1 cellular context compared by ENCODE assay signal in the genomic region with DNA sequence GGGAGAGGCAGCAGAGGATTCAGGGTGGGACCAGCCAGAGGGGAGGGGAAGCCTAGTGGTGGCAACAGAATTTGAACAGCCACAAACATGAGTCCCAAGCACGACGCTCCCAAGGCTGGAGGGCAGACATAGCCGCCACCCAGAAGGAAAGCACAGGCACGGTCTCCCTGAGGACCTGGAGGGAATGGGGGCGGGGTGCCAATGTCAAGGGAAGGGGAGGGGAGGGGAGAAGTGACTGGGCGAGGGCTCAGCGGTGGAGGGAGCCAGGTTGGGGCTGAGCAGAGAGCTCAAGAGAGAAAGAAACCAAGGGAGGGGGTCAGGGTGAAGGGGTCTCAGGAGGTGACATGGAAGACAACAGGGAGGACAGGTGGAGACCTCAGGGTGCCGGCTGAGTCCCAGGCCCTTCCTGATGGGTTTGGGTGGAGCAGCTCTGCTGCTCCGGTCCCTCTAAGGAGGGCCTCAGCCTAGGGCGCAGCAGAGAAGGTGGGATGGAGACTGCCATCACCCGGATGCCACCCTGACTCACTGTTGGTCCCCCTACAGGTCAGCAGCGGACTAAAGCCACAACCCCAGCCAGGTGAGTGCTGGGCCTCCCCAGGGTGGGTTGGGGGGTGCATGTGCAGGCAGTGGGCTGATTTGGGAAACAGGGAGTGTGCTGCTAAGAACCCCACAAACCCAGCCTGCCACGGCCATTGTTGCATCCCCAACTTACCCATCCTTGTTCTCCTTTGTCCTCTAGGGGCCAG.
TF ChIP-seq lines count a peak whose summit lies in the region.

No MANE protein-coding gene starts in this region.

TF ChIP-seq in A549, 52 proteins besides CTCF, POLR2A, EP300 and RAD21:
- TF ChIP-seq, protein P1, sequence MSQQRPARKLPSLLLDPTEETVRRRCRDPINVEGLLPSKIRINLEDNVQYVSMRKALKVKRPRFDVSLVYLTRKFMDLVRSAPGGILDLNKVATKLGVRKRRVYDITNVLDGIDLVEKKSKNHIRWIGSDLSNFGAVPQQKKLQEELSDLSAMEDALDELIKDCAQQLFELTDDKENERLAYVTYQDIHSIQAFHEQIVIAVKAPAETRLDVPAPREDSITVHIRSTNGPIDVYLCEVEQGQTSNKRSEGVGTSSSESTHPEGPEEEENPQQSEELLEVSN (IDR thresholded peaks at IDR 0.05; ENCODE audit: borderline replicate concordance, low read depth): no peak
- TF ChIP-seq BHLHE40 (IDR thresholded peaks at IDR 0.05; ENCODE audit: low read depth, low read length) (no peak), HDAC2 (IDR thresholded peaks at IDR 0.05) (no peak), NFE2L2 (conservative IDR thresholded peaks at IDR 0.05; ENCODE audit: low read length) (no peak), SMC3 (IDR thresholded peaks at IDR 0.05) (no peak), NR3C1 (IDR thresholded peaks at IDR 0.05) (no peak), CHD4 (IDR thresholded peaks at IDR 0.05; ENCODE audit: borderline replicate concordance) (no peak), ZNF302 (CRISPR knock-in tag; IDR thresholded peaks at IDR 0.05) (no peak), RNF2 (IDR thresholded peaks at IDR 0.05; ENCODE audit: borderline replicate concordance, low read depth) (no peak), JUNB (IDR thresholded peaks at IDR 0.05) (no peak)
- TF ChIP-seq, protein P2, sequence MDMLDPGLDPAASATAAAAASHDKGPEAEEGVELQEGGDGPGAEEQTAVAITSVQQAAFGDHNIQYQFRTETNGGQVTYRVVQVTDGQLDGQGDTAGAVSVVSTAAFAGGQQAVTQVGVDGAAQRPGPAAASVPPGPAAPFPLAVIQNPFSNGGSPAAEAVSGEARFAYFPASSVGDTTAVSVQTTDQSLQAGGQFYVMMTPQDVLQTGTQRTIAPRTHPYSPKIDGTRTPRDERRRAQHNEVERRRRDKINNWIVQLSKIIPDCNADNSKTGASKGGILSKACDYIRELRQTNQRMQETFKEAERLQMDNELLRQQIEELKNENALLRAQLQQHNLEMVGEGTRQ (IDR thresholded peaks at IDR 0.05): no peak
- TF ChIP-seq, protein P3, sequence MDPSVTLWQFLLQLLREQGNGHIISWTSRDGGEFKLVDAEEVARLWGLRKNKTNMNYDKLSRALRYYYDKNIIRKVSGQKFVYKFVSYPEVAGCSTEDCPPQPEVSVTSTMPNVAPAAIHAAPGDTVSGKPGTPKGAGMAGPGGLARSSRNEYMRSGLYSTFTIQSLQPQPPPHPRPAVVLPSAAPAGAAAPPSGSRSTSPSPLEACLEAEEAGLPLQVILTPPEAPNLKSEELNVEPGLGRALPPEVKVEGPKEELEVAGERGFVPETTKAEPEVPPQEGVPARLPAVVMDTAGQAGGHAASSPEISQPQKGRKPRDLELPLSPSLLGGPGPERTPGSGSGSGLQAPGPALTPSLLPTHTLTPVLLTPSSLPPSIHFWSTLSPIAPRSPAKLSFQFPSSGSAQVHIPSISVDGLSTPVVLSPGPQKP (IDR thresholded peaks at IDR 0.05; ENCODE audit: low read depth, low read length): no peak
